21 cellular contexts compared by ENCODE assay signal in genomic region chr3:28036599-28037575, GRCh38.
DNase-seq lines count a peak whose midpoint lies in the region; ATAC-seq and TF ChIP-seq lines count a peak whose summit lies in the region.
"Had no signal": no experiment of that assay in that cellular context is flagged by ENCODE, and none has a peak within 500 bp of the region (broad histone marks: within the 10 kb centered on the region; RNA-seq: fewer than 3 reads in every experiment).

No MANE protein-coding gene starts in this region.

- CTCF ChIA-PET in T-cell (lab: Charles Lee) = interaction anchor here in 1 of 2 donors (0.5 to 0.7 kb wide), 2 partner anchors 10 to 278 kb away, joined by 4 to 8 read pairs; no protein-coding TSS in a partner anchor

- no peaks in the 10 kb centered on the region for H3K4me1 Mint-ChIP-seq in activated T-helper 17 cell treated with anti-CD3 and anti-CD28 coated beads, Interleukin-2, amount 50 U/mL, for 72 hours
- peaks cover 0 to 6% (median 0%) of the 10 kb centered on the region in 3 donors for H3K4me1 Mint-ChIP-seq in T-cell
- H3K4me1 Mint-ChIP-seq: B cell, GM23338 had no signal

- H3K9me3 ChIP-seq in effector memory CD4-positive, alpha-beta T cell (ENCODE audit: control insufficient read depth, low read length) = no peaks in the 10 kb centered on the region
- H3K9me3 ChIP-seq in adrenal gland (replicated peaks in 1 of 3) = peaks cover 0 to 5% (median 0%) of the 10 kb centered on the region in 3 donors
- H3K9me3 ChIP-seq: pancreas had no signal

- no peaks in the 10 kb centered on the region for H3K36me3 Mint-ChIP-seq in activated T-helper 17 cell treated with anti-CD3 and anti-CD28 coated beads, Interleukin-2, amount 50 U/mL, for 72 hours (ENCODE audit: low read depth)
- peaks cover 6% of the 10 kb centered on the region for H3K36me3 Mint-ChIP-seq in T-cell

- H3K27ac ChIP-seq in effector memory CD4-positive, alpha-beta T cell (ENCODE audit: insufficient read depth, low read length, poor library complexity, severe bottlenecking) = no peak overlapping the region
- H3K27ac ChIP-seq in adrenal gland = no peak overlapping the region
- H3K27ac ChIP-seq: pancreas, SK-N-MC, tibial artery had no signal

- POLR2A ChIA-PET in T-cell (lab: Charles Lee) = no interaction called here

- H3K27ac Mint-ChIP-seq in activated T-helper 17 cell treated with anti-CD3 and anti-CD28 coated beads, Interleukin-2, amount 50 U/mL, for 72 hours = no peak overlapping the region
- H3K27ac Mint-ChIP-seq in T-cell = no peak overlapping the region
- H3K27ac Mint-ChIP-seq: activated T-cell treated with anti-CD3 and anti-CD28 coated beads, Interleukin-2, amount 50 U/mL, for 24 hours; B cell; GM23338 had no signal

- no peak overlapping the region for H3K4me3 Mint-ChIP-seq in activated T-helper 17 cell treated with anti-CD3 and anti-CD28 coated beads, Interleukin-2, amount 50 U/mL, for 72 hours
- H3K4me3 Mint-ChIP-seq in T-cell = no peak overlapping the region
- H3K4me3 Mint-ChIP-seq: activated T-cell treated with anti-CD3 and anti-CD28 coated beads, Interleukin-2, amount 50 U/mL, for 24 hours; B cell; GM23338 had no signal

- WGBS in adrenal gland, 4 donors = 64 to 68% (median 65%) methylated on average over 4 of the region's 4 CpGs

- H3K4me3 ChIP-seq in effector memory CD4-positive, alpha-beta T cell (ENCODE audit: insufficient read depth, low read depth, low read length, poor library complexity, severe bottlenecking) = no peak overlapping the region
- no peak overlapping the region for H3K4me3 ChIP-seq in adrenal gland
- H3K4me3 ChIP-seq: GM23338, pancreas, SK-N-MC, tibial artery had no signal

- H3K36me3 ChIP-seq in effector memory CD4-positive, alpha-beta T cell (ENCODE audit: control insufficient read depth, insufficient read depth, low read length) = no peaks in the 10 kb centered on the region
- H3K36me3 ChIP-seq in adrenal gland (replicated peaks in 1 of 2) = no peaks in the 10 kb centered on the region
- H3K36me3 ChIP-seq: pancreas, tibial artery had no signal

- DNase-seq in effector memory CD4-positive, alpha-beta T cell = no peak
- DNase-seq in T-cell (no peak), adrenal gland (no peak)
- DNase-seq: activated CD4-positive, alpha-beta T cell treated with anti-CD3 and anti-CD28 coated beads, Interleukin-2, amount 50 U/mL, for 1 hour; activated T-cell treated with anti-CD3 and anti-CD28 coated beads, Interleukin-2, amount 50 U/mL, for 24 hours; amygdala; DMS 273 treated with DMSO at 0.1 percent for 48 hours; foreskin fibroblast; left colon; NCI-H1694; pancreas; stimulated activated CD4-positive, alpha-beta T cell treated with anti-CD3 and anti-CD28 coated beads, Interleukin-2, amount 100 ng/mL, for 48 hours; tibial artery had no signal

- ATAC-seq in GM18870 (IDR thresholded peaks at IDR 0.05; ENCODE audit: unreplicated experiment) (peak; percentile 78), GM21381 (IDR thresholded peaks at IDR 0.05; ENCODE audit: unreplicated experiment) (peak; percentile 58), HG02885 (IDR thresholded peaks at IDR 0.05; ENCODE audit: poor library complexity, unreplicated experiment) (peak; percentile 49), HG03039 (IDR thresholded peaks at IDR 0.05; ENCODE audit: unreplicated experiment) (no peak), T-cell (replicated peaks in 1 of 4) (no peak)
- peak; percentile 49 for ATAC-seq in activated T-helper 17 cell treated with anti-CD3 and anti-CD28 coated beads, Interleukin-2, amount 50 U/mL, for 72 hours (replicated peaks)
- ATAC-seq: GM23338, left colon, pancreas had no signal

- TF ChIP-seq CTCF in adrenal gland (IDR thresholded peaks at IDR 0.05) = no peak

- no peaks in the 10 kb centered on the region for H3K27me3 ChIP-seq in effector memory CD4-positive, alpha-beta T cell (replicated peaks; ENCODE audit: control insufficient read depth, insufficient read depth, low read length, poor library complexity, severe bottlenecking)
- H3K27me3 ChIP-seq in adrenal gland = no peaks in the 10 kb centered on the region
- H3K27me3 ChIP-seq: pancreas, tibial artery had no signal

- TF ChIP-seq POLR2A in adrenal gland (IDR thresholded peaks at IDR 0.05) = no peak

- intact Hi-C loops in adrenal gland (cut with DNase I) = no loop called here

- no peaks in the 10 kb centered on the region for H3K4me1 ChIP-seq in effector memory CD4-positive, alpha-beta T cell (ENCODE audit: control insufficient read depth, insufficient read depth, low read length, poor library complexity, severe bottlenecking)
- no peaks in the 10 kb centered on the region for H3K4me1 ChIP-seq in adrenal gland (replicated peaks in 1 of 2)
- H3K4me1 ChIP-seq: pancreas, tibial artery had no signal

- peaks cover 6% of the 10 kb centered on the region for H3K27me3 Mint-ChIP-seq in activated T-helper 17 cell treated with anti-CD3 and anti-CD28 coated beads, Interleukin-2, amount 50 U/mL, for 72 hours
- H3K27me3 Mint-ChIP-seq in T-cell = peaks cover 7% of the 10 kb centered on the region in 2 donors

- peaks cover 5% of the 10 kb centered on the region for H3K9me3 Mint-ChIP-seq in activated T-helper 17 cell treated with anti-CD3 and anti-CD28 coated beads, Interleukin-2, amount 50 U/mL, for 72 hours
- H3K9me3 Mint-ChIP-seq in T-cell = peaks cover 5 to 15% (median 15%) of the 10 kb centered on the region in 3 donors

Comparison
In these comparisons a context has a peak if more than half of its experiments do, and no peak if none do; other contexts are left out.
1. ATAC-seq: peak in GM18870 (single experiment), GM21381 (single experiment), HG02885 (single experiment) and activated T-helper 17 cell treated with anti-CD3 and anti-CD28 coated beads, Interleukin-2, amount 50 U/mL, for 72 hours (single experiment); none in HG03039 (single experiment) and T-cell (0 of 4).